Comparison of ENCODE assay signal across 19 cellular contexts in the genomic region with DNA sequence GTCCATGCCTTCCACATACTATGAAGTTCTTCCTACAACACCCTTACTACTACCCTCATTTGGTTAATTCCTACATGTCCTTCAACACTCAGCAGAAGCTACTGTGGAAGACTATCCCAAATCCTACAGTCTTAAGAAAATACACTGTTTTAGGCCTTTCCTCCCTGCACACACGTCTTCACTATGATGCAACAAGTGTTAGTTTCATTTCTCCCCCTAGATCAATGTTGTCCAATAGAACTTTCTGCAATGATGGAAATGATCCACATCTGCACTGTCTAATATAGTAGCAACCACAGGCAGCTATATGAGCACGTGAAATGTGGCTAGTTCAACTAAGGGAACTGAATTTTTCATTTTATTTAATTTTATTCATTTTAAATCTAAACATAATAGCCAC.
"Had no signal": no experiment of that assay in that cellular context is flagged by ENCODE, and none has a peak within 500 bp of the region (broad histone marks: within the 10 kb centered on the region; RNA-seq: fewer than 3 reads in every experiment).

No MANE protein-coding gene starts in this region.

- H3K9me3 Mint-ChIP-seq: activated CD4-positive, alpha-beta T cell treated with anti-CD3 and anti-CD28 coated beads, Interleukin-2, amount 10 ng/mL, durations not matched to agents 7 days and 5 days; activated naive CD4-positive, alpha-beta T cell treated with anti-CD3 and anti-CD28 coated beads, Interleukin-2, amount 10 ng/mL, durations not matched to agents 7 days and 5 days; activated T-helper 17 cell treated with anti-CD3 and anti-CD28 coated beads, Interleukin-2, amount 50 U/mL, for 72 hours; central memory CD8-positive, alpha-beta T cell; T-helper 1 cell treated with Interleukin-12 subunit alpha and Interleukin-12 subunit beta and Interleukin-4 antibody, amounts not matched to agents 30 μg/mL and 1 μg/mL, for 36 hours had no signal

- H3K9me3 ChIP-seq: lower lobe of right lung, spleen, upper lobe of left lung had no signal

- ATAC-seq: activated T-helper 17 cell treated with anti-CD3 and anti-CD28 coated beads, Interleukin-2, amount 50 U/mL, for 72 hours; lower lobe of right lung had no signal

- H3K27ac Mint-ChIP-seq: activated CD4-positive, alpha-beta T cell treated with anti-CD3 and anti-CD28 coated beads, Interleukin-2, amount 10 ng/mL, durations not matched to agents 7 days and 5 days; activated naive CD4-positive, alpha-beta T cell treated with anti-CD3 and anti-CD28 coated beads, Interleukin-2, amount 10 ng/mL, durations not matched to agents 7 days and 5 days; activated T-helper 17 cell treated with anti-CD3 and anti-CD28 coated beads, Interleukin-2, amount 50 U/mL, for 72 hours; T-helper 1 cell treated with Interleukin-12 subunit alpha and Interleukin-12 subunit beta and Interleukin-4 antibody, amounts not matched to agents 30 μg/mL and 1 μg/mL, for 36 hours had no signal

- H2AFZ ChIP-seq: hepatocyte had no signal

- DNase-seq: activated CD4-positive, alpha-beta T cell treated with anti-CD3 and anti-CD28 coated beads, Interleukin-2, amount 10 ng/mL, durations not matched to agents 7 days and 5 days; activated CD4-positive, CD25-positive, alpha-beta regulatory T cell; activated CD8-positive, alpha-beta memory T cell treated with anti-CD3 and anti-CD28 coated beads for 24 hours; activated naive CD4-positive, alpha-beta T cell treated with anti-CD3 and anti-CD28 coated beads, Interleukin-2, amount 10 ng/mL, durations not matched to agents 7 days and 5 days; adrenal gland; cortex of kidney; effector CD8-positive, alpha-beta T cell; lower lobe of right lung; midbrain; posterior cingulate gyrus; spleen; stimulated activated CD4-positive, alpha-beta T cell treated with anti-CD3 and anti-CD28 coated beads, Interleukin-2, amount 100 ng/mL, for 24 hours; stimulated activated naive CD4-positive, alpha-beta T cell; upper lobe of left lung had no signal

- H3K27me3 Mint-ChIP-seq: activated CD4-positive, alpha-beta T cell treated with anti-CD3 and anti-CD28 coated beads, Interleukin-2, amount 10 ng/mL, durations not matched to agents 7 days and 5 days; activated naive CD4-positive, alpha-beta T cell treated with anti-CD3 and anti-CD28 coated beads, Interleukin-2, amount 10 ng/mL, durations not matched to agents 7 days and 5 days had no signal

- H3K27me3 ChIP-seq: adrenal gland, hepatocyte, spleen, upper lobe of left lung had no signal

- H3K27ac ChIP-seq: adrenal gland, hepatocyte, lower lobe of right lung, spleen, upper lobe of left lung had no signal

- H3K4me2 ChIP-seq: hepatocyte had no signal

- FAIRE-seq: TTC549 had no signal

- H3K4me1 Mint-ChIP-seq: activated CD4-positive, alpha-beta T cell treated with anti-CD3 and anti-CD28 coated beads, Interleukin-2, amount 10 ng/mL, durations not matched to agents 7 days and 5 days; activated naive CD4-positive, alpha-beta T cell treated with anti-CD3 and anti-CD28 coated beads, Interleukin-2, amount 10 ng/mL, durations not matched to agents 7 days and 5 days; activated T-helper 17 cell treated with anti-CD3 and anti-CD28 coated beads, Interleukin-2, amount 50 U/mL, for 72 hours; central memory CD8-positive, alpha-beta T cell had no signal

- H3K4me1 ChIP-seq: upper lobe of left lung had no signal

- H3K4me3 Mint-ChIP-seq: activated CD4-positive, alpha-beta T cell treated with anti-CD3 and anti-CD28 coated beads, Interleukin-2, amount 10 ng/mL, durations not matched to agents 7 days and 5 days; activated naive CD4-positive, alpha-beta T cell treated with anti-CD3 and anti-CD28 coated beads, Interleukin-2, amount 10 ng/mL, durations not matched to agents 7 days and 5 days; activated T-helper 17 cell treated with anti-CD3 and anti-CD28 coated beads, Interleukin-2, amount 50 U/mL, for 72 hours; central memory CD8-positive, alpha-beta T cell; T-helper 1 cell treated with Interleukin-12 subunit alpha and Interleukin-12 subunit beta and Interleukin-4 antibody, amounts not matched to agents 30 μg/mL and 1 μg/mL, for 36 hours had no signal

- H3K36me3 ChIP-seq: adrenal gland, lower lobe of right lung, spleen, upper lobe of left lung had no signal

- H3K4me3 ChIP-seq: adrenal gland, hepatocyte, lower lobe of right lung, spleen, upper lobe of left lung had no signal

- H3K36me3 Mint-ChIP-seq: activated naive CD4-positive, alpha-beta T cell treated with anti-CD3 and anti-CD28 coated beads, Interleukin-2, amount 10 ng/mL, durations not matched to agents 7 days and 5 days had no signal
